26 cellular contexts compared by ENCODE assay signal in genomic region chr15:101108458-101108775, GRCh38.
"Had no signal": no experiment of that assay in that cellular context is flagged by ENCODE, and none has a peak within 500 bp of the region (broad histone marks: within the 10 kb centered on the region; RNA-seq: fewer than 3 reads in every experiment).

No MANE protein-coding gene starts in this region.

- H3K79me2 ChIP-seq: parathyroid adenoma had no signal

- FAIRE-seq: keratinocyte, small intestine, urothelium cell line had no signal

- H3K9ac ChIP-seq: parathyroid adenoma had no signal

- H3K36me3 ChIP-seq: neutrophil, right lobe of liver, stomach, thyroid gland, upper lobe of left lung had no signal

- H3K4me3 ChIP-seq: lung, right lobe of liver, stomach, thyroid gland, upper lobe of left lung had no signal

- H3K9me3 ChIP-seq: neutrophil, right lobe of liver, stomach, thyroid gland, upper lobe of left lung had no signal

- DNase-seq: caudate nucleus; cerebellar nuclear complex; cortex of kidney; effector CD4-positive, alpha-beta T cell; foreskin fibroblast; hypothalamus; immature natural killer cell; midbrain; naive thymus-derived CD4-positive, alpha-beta T cell; right lobe of liver; small intestine; stimulated activated CD4-positive, alpha-beta T cell treated with anti-CD3 and anti-CD28 coated beads, Interleukin-2, amount 100 ng/mL, for 24 hours; stimulated activated CD4-positive, alpha-beta T cell treated with anti-CD3 and anti-CD28 coated beads, Interleukin-4, amount 100 ng/mL, for 24 hours; stimulated activated naive CD4-positive, alpha-beta T cell treated with Interleukin-2 at 50 U/mL for 16 hours; stomach; thyroid gland; upper lobe of left lung had no signal

- H2AFZ ChIP-seq: parathyroid adenoma had no signal

- H3K27ac ChIP-seq: epithelial cell of prostate, neutrophil, parathyroid adenoma, right lobe of liver, stomach, thyroid gland, upper lobe of left lung had no signal

- H3K27me3 ChIP-seq: neutrophil, right lobe of liver, stomach, thyroid gland, upper lobe of left lung had no signal

- H3K4me1 ChIP-seq: parathyroid adenoma, right lobe of liver, thyroid gland, upper lobe of left lung had no signal

- ATAC-seq: esophagus mucosa; left lobe of liver; naive thymus-derived CD4-positive, alpha-beta T cell; right lobe of liver; stimulated activated effector memory CD8-positive, alpha-beta T cell treated with anti-CD3 and anti-CD28 coated beads, Interleukin-12 subunit alpha, Interleukin-12 subunit beta, amount 100 ng/mL, for 72 hours had no signal
